Comparison of ENCODE assay signal across 1 cellular context in the genomic region with DNA sequence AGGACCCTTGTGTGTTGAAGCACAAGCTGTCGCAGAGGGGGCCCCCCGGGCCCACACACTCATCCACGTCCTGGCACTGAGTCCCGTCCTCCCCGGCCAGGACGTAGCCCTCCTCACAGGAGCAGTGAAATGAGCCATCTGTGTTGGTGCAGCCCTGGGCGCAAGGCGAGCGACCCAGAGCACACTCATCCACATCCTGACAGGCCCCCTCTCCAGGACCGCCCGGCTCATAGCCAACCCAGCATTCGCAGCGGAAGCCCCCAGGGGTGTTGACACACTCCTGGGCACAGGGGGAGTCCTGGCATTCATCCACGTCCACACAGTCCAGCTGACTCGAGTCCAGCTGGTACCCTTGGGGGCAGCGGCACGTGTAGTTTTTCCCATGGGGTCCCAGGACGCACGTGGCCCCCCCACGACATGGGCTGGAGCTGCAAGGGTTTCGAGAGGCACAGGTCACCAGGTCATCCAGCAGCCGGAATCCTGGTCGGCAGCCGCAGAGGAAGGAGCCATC.
TF ChIP-seq lines count a peak whose summit lies in the region.

No MANE protein-coding gene starts in this region.

TF ChIP-seq in H1, 55 proteins besides CTCF, POLR2A, EP300 and RAD21:
- TF ChIP-seq CREB1 (IDR thresholded peaks at IDR 0.05): no peak
- no peak for TF ChIP-seq JUN (IDR thresholded peaks at IDR 0.05; ENCODE audit: low read depth, low read length)
- no peak for TF ChIP-seq SP4 (IDR thresholded peaks at IDR 0.05; ENCODE audit: low read length)
- no peak for TF ChIP-seq SP1 (IDR thresholded peaks at IDR 0.05; ENCODE audit: low read depth, low read length)
- TF ChIP-seq SIN3A (conservative IDR thresholded peaks at IDR 0.05 in 1 of 2, IDR thresholded peaks at IDR 0.05 in 1 of 2; ENCODE audit: low read depth in 1 of 2, low read length in 2 of 2): no peak
- TF ChIP-seq, protein P1, sequence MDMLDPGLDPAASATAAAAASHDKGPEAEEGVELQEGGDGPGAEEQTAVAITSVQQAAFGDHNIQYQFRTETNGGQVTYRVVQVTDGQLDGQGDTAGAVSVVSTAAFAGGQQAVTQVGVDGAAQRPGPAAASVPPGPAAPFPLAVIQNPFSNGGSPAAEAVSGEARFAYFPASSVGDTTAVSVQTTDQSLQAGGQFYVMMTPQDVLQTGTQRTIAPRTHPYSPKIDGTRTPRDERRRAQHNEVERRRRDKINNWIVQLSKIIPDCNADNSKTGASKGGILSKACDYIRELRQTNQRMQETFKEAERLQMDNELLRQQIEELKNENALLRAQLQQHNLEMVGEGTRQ (IDR thresholded peaks at IDR 0.05; ENCODE audit: low read length): no peak
- no peak for TF ChIP-seq POU5F1 (IDR thresholded peaks at IDR 0.05; ENCODE audit: low read depth, low read length)
- TF ChIP-seq CTBP2 (IDR thresholded peaks at IDR 0.05; ENCODE audit: borderline replicate concordance, insufficient read depth, insufficient read length, low read length): no peak
- no peak for TF ChIP-seq EZH2 (IDR thresholded peaks at IDR 0.05; ENCODE audit: low read depth, low read length, severe bottlenecking)
- no peak for TF ChIP-seq CBX8 (IDR thresholded peaks at IDR 0.05; ENCODE audit: borderline replicate concordance, low read depth, low read length)
- no peak for TF ChIP-seq RXRA (IDR thresholded peaks at IDR 0.05; ENCODE audit: insufficient read depth, low read depth, low read length)
- TF ChIP-seq TAF7 (optimal IDR thresholded peaks at IDR 0.05; ENCODE audit: borderline replicate concordance, low read depth, low read length): no peak
- TF ChIP-seq POLR2AphosphoS5 (IDR thresholded peaks at IDR 0.05; ENCODE audit: low read depth, low read length): no peak
- no peak for TF ChIP-seq PHF8 (conservative IDR thresholded peaks at IDR 0.05; ENCODE audit: low read depth, low read length)
- TF ChIP-seq SIRT6 (IDR thresholded peaks at IDR 0.05; ENCODE audit: low read length): no peak
- TF ChIP-seq BCL11A (IDR thresholded peaks at IDR 0.05; ENCODE audit: low read depth in 2 of 2, low read length in 2 of 2): no peak
- no peak for TF ChIP-seq CBX5 (IDR thresholded peaks at IDR 0.05; ENCODE audit: low read depth, low read length)
- no peak for TF ChIP-seq KDM4A (IDR thresholded peaks at IDR 0.05; ENCODE audit: low read depth, low read length, severe bottlenecking)
- TF ChIP-seq KDM1A (IDR thresholded peaks at IDR 0.05; ENCODE audit: borderline replicate concordance, low read length): no peak
